Comparison of ENCODE assay signal across 9 cellular contexts in genomic region chr7:6376820-6377219, GRCh38. TPM values are rescaled to one million over a fixed set of nuclear protein-coding genes. Genes with fewer than 3 reads are reported as not detected.
DNase-seq lines count a peak whose midpoint lies in the region; ATAC-seq, FAIRE-seq and TF ChIP-seq lines count a peak whose summit lies in the region.
"Had no signal": no experiment of that assay in that cellular context is flagged by ENCODE, and none has a peak within 500 bp of the region (broad histone marks: within the 10 kb centered on the region; RNA-seq: fewer than 3 reads in every experiment).

No MANE protein-coding gene starts in this region.

- H3K27ac Mint-ChIP-seq in activated B cell treated with CpG ODN at 0.5 μM for 24 hours, result peak overlapping the region; percentile 73

- no peak for ATAC-seq in SK-N-SH treated with all-trans-retinoic acid at 6 μM for 48 hours
- no peak for ATAC-seq in activated B cell treated with CpG ODN at 0.5 μM for 24 hours (ENCODE audit: low read depth)
- ATAC-seq in HG03565 (IDR thresholded peaks at IDR 0.05; ENCODE audit: unreplicated experiment), result no peak

- TF ChIP-seq EP300 in SK-N-SH (IDR thresholded peaks at IDR 0.05; ENCODE audit: borderline replicate concordance in 1 of 2, low read depth in 1 of 2, low read length in 1 of 2), result no peak

- POLR2A ChIA-PET in SK-N-SH (lab: Yijun Ruan, JAX) (no interaction called here), activated B cell treated with CpG ODN at 0.5 μM for 24 hours (lab: Charles Lee) (interaction anchor here (0.7 to 1.1 kb wide), 5 partner anchors 19 to 1218 kb away, joined by 4 to 12 read pairs (median 8); no protein-coding TSS in a partner anchor)

- 0 out of 2 replicates have a peak overlapping the region, but pooled peaks have one; percentile 94 for H3K9ac ChIP-seq in SK-N-SH

- H3K27ac ChIP-seq in SK-N-SH (ENCODE audit: low read depth in 2 of 2, low read length in 1 of 2), result no peak overlapping the region
- no peak overlapping the region for H3K27ac ChIP-seq in hepatocyte
- peak overlapping the region; percentile 62 to 68 for H3K27ac ChIP-seq in small intestine (ENCODE audit: low read depth in 1 of 2, low read length in 1 of 2)
- H3K27ac ChIP-seq: SJCRH30 had no signal

- intact Hi-C loops in activated B cell treated with CpG ODN at 0.5 μM for 24 hours (cut with micrococcal nuclease), result no loop called here

- no peak for FAIRE-seq in small intestine (lab: Jason Lieb, UNC)

- H3K4me2 ChIP-seq in SK-N-SH (peak overlapping the region; percentile 75), hepatocyte (peak overlapping the region; percentile 86)

- H3K79me2 ChIP-seq in SK-N-SH (ENCODE audit: insufficient read depth), result peaks cover 78% of the 10 kb centered on the region
- H3K79me2 ChIP-seq in hepatocyte, result peaks cover 71% of the 10 kb centered on the region

- H4K20me1 ChIP-seq in SK-N-SH (ENCODE audit: insufficient read depth), result peaks cover 70% of the 10 kb centered on the region
- peaks cover 70% of the 10 kb centered on the region for H4K20me1 ChIP-seq in hepatocyte (ENCODE audit: insufficient read depth, poor library complexity, severe bottlenecking)

- H3K4me3 Mint-ChIP-seq in activated B cell treated with CpG ODN at 0.5 μM for 24 hours, result peak overlapping the region; percentile 59

- H2AFZ ChIP-seq in SK-N-SH (ENCODE audit: low read depth), result no peak overlapping the region
- H2AFZ ChIP-seq in hepatocyte, result no peak overlapping the region

- H3K4me1 ChIP-seq in SK-N-SH (ENCODE audit: control insufficient read depth in 1 of 2, insufficient read depth in 2 of 2, low read depth in 1 of 2, low read length in 1 of 2), result peaks cover 2 to 11% of the 10 kb centered on the region in 2 experiments; a peak in 1 of 4 replicates
- peaks cover 14% of the 10 kb centered on the region for H3K4me1 ChIP-seq in hepatocyte (ENCODE audit: insufficient read depth)
- peaks cover 4 to 14% of the 10 kb centered on the region in 2 donors for H3K4me1 ChIP-seq in small intestine (ENCODE audit: control insufficient read depth in 2 of 2, insufficient read depth in 1 of 2, low read depth in 1 of 2, low read length in 1 of 2)
- H3K4me1 ChIP-seq: SJCRH30 had no signal

- H3K4me3 ChIP-seq in SK-N-SH (ENCODE audit: low read depth in 2 of 2, low read length in 1 of 2) (peak overlapping the region in 1 of 2 experiments; percentile 95; a peak in 2 of 4 replicates), hepatocyte (no peak overlapping the region), small intestine (ENCODE audit: low read depth in 1 of 2, low read length in 2 of 2) (peak overlapping the region in 1 of 2 donors; percentile 45)
- H3K4me3 ChIP-seq: SJCRH30 had no signal

- TF ChIP-seq CTCF in SK-N-SH (IDR thresholded peaks at IDR 0.05), result no peak
- no peak for TF ChIP-seq CTCF in activated B cell treated with CpG ODN at 0.5 μM for 24 hours (IDR thresholded peaks at IDR 0.05)
- no peak for TF ChIP-seq CTCF in hepatocyte (IDR thresholded peaks at IDR 0.05; ENCODE audit: poor library complexity)

- CTCF ChIA-PET in SK-N-SH (lab: Yijun Ruan, JAX) (interaction anchor here (1.0 kb wide), 1 partner anchor 549 kb away, joined by 3 read pairs; no protein-coding TSS in a partner anchor), activated B cell treated with CpG ODN at 0.5 μM for 24 hours (lab: Charles Lee) (no interaction called here)

- H3K36me3 ChIP-seq in SK-N-SH (replicated peaks in 1 of 2; ENCODE audit: control insufficient read depth in 1 of 2, insufficient read depth in 2 of 2, low read length in 1 of 2), result peaks cover 0 to 21% of the 10 kb centered on the region in 2 experiments
- H3K36me3 ChIP-seq in hepatocyte (replicated peaks; ENCODE audit: insufficient read depth, low read depth), result no peaks in the 10 kb centered on the region
- H3K36me3 ChIP-seq in small intestine (ENCODE audit: control insufficient read depth in 2 of 2, insufficient read depth in 2 of 2, low read length in 2 of 2), result peaks cover 0 to 4% of the 10 kb centered on the region in 2 donors

- H3F3A ChIP-seq in SK-N-SH (replicated peaks; ENCODE audit: insufficient read depth), result peaks cover 15% of the 10 kb centered on the region

- H3K36me3 Mint-ChIP-seq in activated B cell treated with CpG ODN at 0.5 μM for 24 hours (ENCODE audit: low read depth), result peaks cover 26% of the 10 kb centered on the region

- H3K4me1 Mint-ChIP-seq in activated B cell treated with CpG ODN at 0.5 μM for 24 hours, result peaks cover 55% of the 10 kb centered on the region

- H3K9me2 ChIP-seq in SK-N-SH (no peaks in the 10 kb centered on the region), hepatocyte (replicated peaks; ENCODE audit: insufficient read depth) (no peaks in the 10 kb centered on the region)

- H3K9me3 ChIP-seq in SK-N-SH (no peaks in the 10 kb centered on the region), hepatocyte (ENCODE audit: low read depth) (no peaks in the 10 kb centered on the region), small intestine (ENCODE audit: control insufficient read depth, low read depth) (no peaks in the 10 kb centered on the region)
- H3K9me3 ChIP-seq: SJCRH30 had no signal

- DNase-seq in SK-N-SH (no peak), activated B cell treated with CpG ODN at 0.5 μM for 24 hours (no peak), hepatocyte (ENCODE audit: low spot score) (peak; percentile 45), small intestine (peak; percentile 42), cerebellar nuclear complex (lab: John Stamatoyannopoulos, UW) (no peak), GF-D8 (lab: John Stamatoyannopoulos, UW) (no peak)
- DNase-seq: SJCRH30 had no signal

- 84% methylated on average over 7 of the region's 7 CpGs for WGBS in SK-N-SH (ENCODE audit: low lambda C conversion rate)
- 56% methylated on average over 7 of the region's 7 CpGs for WGBS in hepatocyte (ENCODE audit: low lambda C conversion rate, missing lambda C conversion rate)
- WGBS in small intestine, 3 donors, result 25 to 56% (median 44%) methylated on average over 7 of the region's 7 CpGs

- TF ChIP-seq RAD21 in SK-N-SH (IDR thresholded peaks at IDR 0.05; ENCODE audit: low read length), result no peak

- H3K27me3 Mint-ChIP-seq in activated B cell treated with CpG ODN at 0.5 μM for 24 hours, result no peaks in the 10 kb centered on the region

- H3K9me3 Mint-ChIP-seq in activated B cell treated with CpG ODN at 0.5 μM for 24 hours, result no peaks in the 10 kb centered on the region

- no peaks in the 10 kb centered on the region for H3K27me3 ChIP-seq in SK-N-SH (ENCODE audit: insufficient read depth)
- H3K27me3 ChIP-seq in hepatocyte, result no peaks in the 10 kb centered on the region
- H3K27me3 ChIP-seq in small intestine (ENCODE audit: control insufficient read depth in 2 of 2, insufficient read depth in 2 of 2, low read length in 2 of 2), result no peaks in the 10 kb centered on the region
- H3K27me3 ChIP-seq: SJCRH30 had no signal

TF ChIP-seq in SK-N-SH, 30 proteins besides CTCF, POLR2A, EP300 and RAD21 (continues in another document):
- no peak for TF ChIP-seq USF2 (IDR thresholded peaks at IDR 0.05; ENCODE audit: borderline replicate concordance, low read depth, low read length)
- no peak for TF ChIP-seq RFX5 (IDR thresholded peaks at IDR 0.05; ENCODE audit: low read length)

TF ChIP-seq in SK-N-SH treated with all-trans-retinoic acid at 6 μM for 48 hours, 23 proteins besides CTCF, POLR2A, EP300 and RAD21 (continues in another document):
- TF ChIP-seq RARB (CRISPR knock-in tag; IDR thresholded peaks at IDR 0.05) (no peak), BACH2 (CRISPR knock-in tag; IDR thresholded peaks at IDR 0.05; ENCODE audit: borderline replicate concordance) (no peak), TOX (CRISPR knock-in tag; IDR thresholded peaks at IDR 0.05; ENCODE audit: borderline replicate concordance) (no peak), ISL1 (CRISPR knock-in tag; IDR thresholded peaks at IDR 0.05) (no peak), GLIS3 (CRISPR knock-in tag; IDR thresholded peaks at IDR 0.05) (no peak), ZFP30 (CRISPR knock-in tag; IDR thresholded peaks at IDR 0.05) (no peak), CSDC2 (CRISPR knock-in tag; IDR thresholded peaks at IDR 0.05) (no peak), TSHZ2 (CRISPR knock-in tag; IDR thresholded peaks at IDR 0.05) (no peak)

RNA-seq across cellular contexts. Expression of gene RAC1, which starts 2.5 kb away (rescaled TPM):
- 454 and 460 TPM in 2 replicates for polyA plus RNA-seq in SK-N-SH (2012; rRNA removed)
- 552 and 601 TPM in 2 replicates for polyA plus RNA-seq in SK-N-SH (2012; cell fraction: cytosol; rRNA removed)
- 212 and 275 TPM in 2 replicates for polyA plus RNA-seq in SK-N-SH (2012; cell fraction: nucleus; rRNA removed)
- 119 and 122 TPM in 2 replicates for total RNA-seq in activated B cell treated with CpG ODN at 0.5 μM for 24 hours
- total RNA-seq in hepatocyte, result 74.7 and 105 TPM in 2 replicates
- polyA plus RNA-seq in hepatocyte, result 429 and 452 TPM in 2 replicates
- polyA plus RNA-seq in small intestine, result 100 to 1,000 TPM; 236 to 429 (median 339) TPM

RNA-seq across cellular contexts. Expression of gene FAM220A, which starts 28.1 kb away (rescaled TPM):
- polyA plus RNA-seq in SK-N-SH (2012; rRNA removed), result 16.1 and 18.5 TPM in 2 replicates
- polyA plus RNA-seq in SK-N-SH (2012; cell fraction: cytosol; rRNA removed), result 20.3 and 20.6 TPM in 2 replicates
- 9.0 and 9.6 TPM in 2 replicates for polyA plus RNA-seq in SK-N-SH (2012; cell fraction: nucleus; rRNA removed)
- 7.1 and 11.4 TPM in 2 replicates for total RNA-seq in activated B cell treated with CpG ODN at 0.5 μM for 24 hours
- total RNA-seq in hepatocyte, result 19.9 and 20.6 TPM in 2 replicates
- polyA plus RNA-seq in hepatocyte, result 4.5 and 5.8 TPM in 2 replicates
- polyA plus RNA-seq in small intestine, result 1 to 10 TPM; 4.9 to 7.6 (median 6.6) TPM

Comparison
In these comparisons a context has a peak if more than half of its experiments do, and no peak if none do; other contexts are left out.
1. DNase-seq: peak in hepatocyte (single experiment) and small intestine (single experiment); none in SK-N-SH (single experiment), activated B cell treated with CpG ODN at 0.5 μM for 24 hours (single experiment), cerebellar nuclear complex (0 of 2) and GF-D8 (single experiment).
2. H3K27ac ChIP-seq: peak in small intestine (2 of 2); none in SK-N-SH (0 of 2) and hepatocyte (single experiment).